Comparison of ENCODE assay signal across 1 cellular context in genomic region chr6:75524322-75524972, GRCh38.
TF ChIP-seq lines count a peak whose summit lies in the region.

No MANE protein-coding gene starts in this region.

TF ChIP-seq in HepG2, 621 proteins besides CTCF, POLR2A, EP300 and RAD21 (continued from another document and continues in another):
- TF ChIP-seq AKNA (CRISPR knock-in tag; IDR thresholded peaks at IDR 0.05; ENCODE audit: borderline replicate concordance) (no peak), E2F1 (CRISPR knock-in tag; IDR thresholded peaks at IDR 0.05) (no peak), KLF11 (CRISPR knock-in tag; IDR thresholded peaks at IDR 0.05) (no peak), ZNF138 (CRISPR knock-in tag; IDR thresholded peaks at IDR 0.05; ENCODE audit: low read depth) (no peak), ATF4 (CRISPR knock-in tag; IDR thresholded peaks at IDR 0.05) (peak in 1 of 2 experiments; percentile 78; a peak in 2 of 4 replicates), NCOR1 (IDR thresholded peaks at IDR 0.05; ENCODE audit: borderline replicate concordance, low read length) (peak; percentile 67; the same call in 1 of the 2 replicates), TFE3 (CRISPR knock-in tag; IDR thresholded peaks at IDR 0.05) (peak; percentile 59; the same call in 1 of the 2 replicates), BHLHE40 (IDR thresholded peaks at IDR 0.05; ENCODE audit: low read length) (peak; percentile 78), ZBTB10 (CRISPR knock-in tag; IDR thresholded peaks at IDR 0.05; ENCODE audit: borderline replicate concordance) (no peak), ZNF589 (CRISPR knock-in tag; conservative IDR thresholded peaks at IDR 0.05) (no peak), ZNF280B (CRISPR knock-in tag; IDR thresholded peaks at IDR 0.05; ENCODE audit: borderline replicate concordance) (no peak), GPBP1L1 (CRISPR knock-in tag; IDR thresholded peaks at IDR 0.05) (no peak), SRSF9 (IDR thresholded peaks at IDR 0.05; ENCODE audit: borderline replicate concordance, insufficient read depth, low read depth, low read length, poor library complexity, severe bottlenecking) (no peak), TCF7L2 (IDR thresholded peaks at IDR 0.05; ENCODE audit: low read depth, low read length) (peak; percentile 42; the same call in 1 of the 2 replicates), ZFP36L1 (CRISPR knock-in tag; IDR thresholded peaks at IDR 0.05) (no peak), BCL3 (CRISPR knock-in tag; IDR thresholded peaks at IDR 0.05) (no peak), MAF1 (CRISPR knock-in tag; IDR thresholded peaks at IDR 0.05; ENCODE audit: borderline replicate concordance) (no peak), ZNF574 (CRISPR knock-in tag; IDR thresholded peaks at IDR 0.05) (peak; percentile 34; the same call in 1 of the 2 replicates), MYC (CRISPR knock-in tag; IDR thresholded peaks at IDR 0.05; ENCODE audit: borderline replicate concordance) (no peak), CEBPG (CRISPR knock-in tag; IDR thresholded peaks at IDR 0.05) (peak; percentile 75), RERE (CRISPR knock-in tag; IDR thresholded peaks at IDR 0.05; ENCODE audit: low read depth) (peak; percentile 85; the same call in 1 of the 2 replicates), TBX2 (CRISPR knock-in tag; IDR thresholded peaks at IDR 0.05; ENCODE audit: borderline replicate concordance) (0 out of 2 replicates have a peak, but pooled peaks have one; percentile 21), ZNF441 (CRISPR knock-in tag; IDR thresholded peaks at IDR 0.05; ENCODE audit: borderline replicate concordance) (no peak), SRY (CRISPR knock-in tag; IDR thresholded peaks at IDR 0.05) (no peak), ZNF496 (CRISPR knock-in tag; IDR thresholded peaks at IDR 0.05; ENCODE audit: insufficient replicate concordance) (no peak), SNAPC5 (CRISPR knock-in tag; IDR thresholded peaks at IDR 0.05; ENCODE audit: borderline replicate concordance) (no peak), GABPB1 (CRISPR knock-in tag; IDR thresholded peaks at IDR 0.05) (no peak; the same call in 1 of the 2 replicates)
